Comparison of ENCODE assay signal across 28 cellular contexts in genomic region chr12:996881-997280, GRCh38.
"Had no signal": no experiment of that assay in that cellular context is flagged by ENCODE, and none has a peak within 500 bp of the region (broad histone marks: within the 10 kb centered on the region; RNA-seq: fewer than 3 reads in every experiment).

No MANE protein-coding gene starts in this region.

- H3K9me3 ChIP-seq: left lung, lower lobe of right lung, pancreas, prostate gland, stomach, testis, thyroid gland, transverse colon, upper lobe of left lung had no signal

- H3K36me3 ChIP-seq: pancreas, prostate gland, thyroid gland, transverse colon had no signal

- H3K4me1 ChIP-seq: prostate gland, testis had no signal

- ATAC-seq: left colon; left lung; lower lobe of right lung; naive thymus-derived CD8-positive, alpha-beta T cell; pancreas; right cardiac atrium; sciatic nerve; stimulated activated naive B cell treated with anti-CD40 and anti-IgM and Interleukin-4, amounts not matched to agents 10 μg/mL and 1 μg/mL and 100 μg/mL, for 72 hours; stimulated activated naive CD8-positive, alpha-beta T cell treated with anti-CD3 and anti-CD28 coated beads, Interleukin-15, Interleukin-2, amounts not matched to agents 100 U/mL and 50 U/mL, for 24 hours had no signal

- H3K27me3 ChIP-seq: left lung, pancreas, stomach, testis, thyroid gland, transverse colon, upper lobe of left lung had no signal

- H3K9me3 Mint-ChIP-seq: naive thymus-derived CD8-positive, alpha-beta T cell; nephron; neural crest cell; stimulated activated naive B cell treated with anti-CD40 and anti-IgM and Interleukin-4, amounts not matched to agents 10 μg/mL and 1 μg/mL and 100 μg/mL, for 72 hours had no signal

- H3K4me3 ChIP-seq: left lung, lower lobe of right lung, pancreas, prostate gland, skin epidermis, stomach, testis, thyroid gland, transverse colon, upper lobe of left lung had no signal

- H3K27ac ChIP-seq: left lung, lower lobe of right lung, pancreas, prostate gland, skin epidermis, stomach, testis, upper lobe of left lung had no signal

- H3K4me3 Mint-ChIP-seq: naive thymus-derived CD8-positive, alpha-beta T cell; nephron; neural crest cell; stimulated activated naive B cell treated with anti-CD40 and anti-IgM and Interleukin-4, amounts not matched to agents 10 μg/mL and 1 μg/mL and 100 μg/mL, for 72 hours had no signal

- H3K27me3 Mint-ChIP-seq: naive thymus-derived CD8-positive, alpha-beta T cell; stimulated activated naive B cell treated with anti-CD40 and anti-IgM and Interleukin-4, amounts not matched to agents 10 μg/mL and 1 μg/mL and 100 μg/mL, for 72 hours had no signal

- H3K27ac Mint-ChIP-seq: nephron; stimulated activated naive B cell treated with anti-CD40 and anti-IgM and Interleukin-4, amounts not matched to agents 10 μg/mL and 1 μg/mL and 100 μg/mL, for 72 hours had no signal

- DNase-seq: kidney; left colon; left lung; lower lobe of right lung; mammary epithelial cell; mesenchymal stem cell; naive thymus-derived CD8-positive, alpha-beta T cell; nucleus accumbens; pancreas; posterior cingulate gyrus; retina; right cardiac atrium; stimulated activated CD4-positive, alpha-beta T cell treated with anti-CD3 and anti-CD28 coated beads, Interleukin-12 subunit alpha, Interleukin-12 subunit beta, amount 100 ng/mL, for 4 hours; stimulated activated CD4-positive, alpha-beta T cell treated with anti-CD3 and anti-CD28 coated beads, Interleukin-15, amount 100 ng/mL, for 24 hours; stimulated activated CD4-positive, alpha-beta T cell treated with anti-CD3 and anti-CD28 coated beads, Interleukin-2, amount 100 ng/mL, for 24 hours; stimulated activated CD4-positive, alpha-beta T cell treated with anti-CD3 and anti-CD28 coated beads, Interleukin-4, amount 100 ng/mL, for 1 hour; stimulated activated naive B cell treated with anti-CD40 and anti-IgM and Interleukin-4, amounts not matched to agents 10 μg/mL and 1 μg/mL and 100 μg/mL, for 72 hours; stimulated activated naive CD8-positive, alpha-beta T cell treated with anti-CD3 and anti-CD28 coated beads, Interleukin-15, Interleukin-2, amounts not matched to agents 100 U/mL and 50 U/mL, for 24 hours; stomach; testis; thyroid gland; transverse colon; upper lobe of left lung had no signal
